Comparison of ENCODE assay signal across 1 cellular context in the genomic region with DNA sequence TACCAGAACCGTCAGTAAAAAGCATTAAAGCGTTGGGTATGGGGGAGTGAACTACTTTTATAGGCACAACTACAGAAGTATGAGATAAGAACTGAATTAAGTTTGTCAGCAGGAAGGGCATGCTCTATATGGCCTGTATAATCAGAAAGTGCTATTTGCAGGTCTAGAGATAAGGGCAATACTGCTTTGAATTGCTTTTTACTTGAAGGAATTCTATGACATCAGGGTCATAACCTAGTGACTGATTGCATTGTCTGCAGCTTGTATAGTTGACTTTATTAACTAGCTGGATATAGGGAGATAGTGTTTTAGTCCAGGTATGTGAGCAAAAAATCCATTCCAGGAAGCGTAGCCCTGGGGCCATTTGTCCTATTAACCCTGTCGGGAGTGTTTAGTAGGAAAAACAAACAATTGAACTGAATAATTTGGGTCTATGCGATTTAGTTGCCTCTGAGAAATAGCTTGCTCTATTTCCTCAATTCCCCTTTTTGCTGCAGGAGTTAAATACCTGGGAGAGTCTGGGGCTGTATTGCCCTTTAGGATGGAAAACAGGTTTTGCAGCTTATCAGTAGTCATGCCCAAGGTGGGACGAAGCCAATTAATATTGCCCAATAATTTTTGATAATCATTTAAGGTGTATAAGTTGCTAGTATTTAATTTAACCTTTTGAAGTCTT.
A peak's percentile ranks its signal among the peaks of the same experiment; 100 is the strongest.
TF ChIP-seq lines count a peak whose summit lies in the region.

No MANE protein-coding gene starts in this region.

TF ChIP-seq in K562, 482 proteins besides CTCF, POLR2A, EP300 and RAD21:
- TF ChIP-seq KDM1A (IDR thresholded peaks at IDR 0.05): 0 out of 4 replicates have a peak, but pooled peaks of 1 of the 2 experiments have one; percentile 29
- TF ChIP-seq, protein P1, sequence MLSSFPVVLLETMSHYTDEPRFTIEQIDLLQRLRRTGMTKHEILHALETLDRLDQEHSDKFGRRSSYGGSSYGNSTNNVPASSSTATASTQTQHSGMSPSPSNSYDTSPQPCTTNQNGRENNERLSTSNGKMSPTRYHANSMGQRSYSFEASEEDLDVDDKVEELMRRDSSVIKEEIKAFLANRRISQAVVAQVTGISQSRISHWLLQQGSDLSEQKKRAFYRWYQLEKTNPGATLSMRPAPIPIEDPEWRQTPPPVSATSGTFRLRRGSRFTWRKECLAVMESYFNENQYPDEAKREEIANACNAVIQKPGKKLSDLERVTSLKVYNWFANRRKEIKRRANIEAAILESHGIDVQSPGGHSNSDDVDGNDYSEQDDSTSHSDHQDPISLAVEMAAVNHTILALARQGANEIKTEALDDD (IDR thresholded peaks at IDR 0.05): peak; percentile 46; the same call in 1 of the 2 replicates
- TF ChIP-seq ZNF143 (CRISPR knock-in tag; IDR thresholded peaks at IDR 0.05): no peak
- TF ChIP-seq CBFA2T3 (IDR thresholded peaks at IDR 0.05): peak; percentile 24; the same call in 1 of the 2 replicates
